Comparison of ENCODE assay signal across 1 cellular context in genomic region chr19:2330632-2331284, GRCh38.
TF ChIP-seq lines count a peak whose summit lies in the region.

No MANE protein-coding gene starts in this region.

TF ChIP-seq in IMR-90, 13 proteins besides CTCF, POLR2A, EP300 and RAD21:
- TF ChIP-seq RFX5 (IDR thresholded peaks at IDR 0.05; ENCODE audit: low read depth, low read length) (no peak), CEBPB (IDR thresholded peaks at IDR 0.05; ENCODE audit: low read depth, low read length) (0 out of 2 replicates have a peak, but pooled peaks have one; percentile 12)
